In genomic region chr7:75727881-75728592, GRCh38 we compare ENCODE assay signal across 9 cellular contexts. TPM values are rescaled to one million over a fixed set of nuclear protein-coding genes. Genes with fewer than 3 reads are reported as not detected.
DNase-seq lines count a peak whose midpoint lies in the region; ATAC-seq and TF ChIP-seq lines count a peak whose summit lies in the region.
"Had no signal": no experiment of that assay in that cellular context is flagged by ENCODE, and none has a peak within 500 bp of the region (broad histone marks: within the 10 kb centered on the region; RNA-seq: fewer than 3 reads in every experiment).

No MANE protein-coding gene starts in this region.

- H3K4me1 Mint-ChIP-seq in CD4-positive, alpha-beta T cell (ENCODE audit: low read depth) = peaks cover 17% of the 10 kb centered on the region
- H3K4me1 Mint-ChIP-seq in immature natural killer cell = peaks cover 64 to 86% of the 10 kb centered on the region in 2 donors
- H3K4me1 Mint-ChIP-seq in mesothelial cell of epicardium = peaks cover 10% of the 10 kb centered on the region

- H3K4me1 ChIP-seq in tibial artery = peaks cover 0 to 44% (median 29%) of the 10 kb centered on the region in 4 donors

- CTCF ChIA-PET in CD4-positive, alpha-beta T cell (lab: Charles Lee) = no interaction called here

- POLR2A ChIA-PET in CD4-positive, alpha-beta T cell (lab: Charles Lee) = interaction anchor here (1.1 to 1.2 kb wide), 2 partner anchors 9 to 11 kb away, joined by 4 to 6 read pairs; partner anchors contain the start of gene HIP1

- peak overlapping the region; percentile 50 for H3K27ac Mint-ChIP-seq in CD4-positive, alpha-beta T cell
- peak overlapping the region; percentile 84 to 95 (median 92) for H3K27ac Mint-ChIP-seq in immature natural killer cell
- no peak overlapping the region for H3K27ac Mint-ChIP-seq in mesothelial cell of epicardium

- no peaks in the 10 kb centered on the region for H3K9me3 Mint-ChIP-seq in CD4-positive, alpha-beta T cell
- no peaks in the 10 kb centered on the region for H3K9me3 Mint-ChIP-seq in immature natural killer cell
- no peaks in the 10 kb centered on the region for H3K9me3 Mint-ChIP-seq in mesothelial cell of epicardium
- H3K9me3 Mint-ChIP-seq: brain had no signal

- peak in 7 of 10 experiments; percentile 5 to 32 (median 19) for DNase-seq in CD4-positive, alpha-beta T cell
- DNase-seq in LoVo (ENCODE audit: low spot score) (peak; percentile 98), immature natural killer cell (peak; percentile 89 to 92 (median 91)), tibial artery (peak in 1 of 2 donors; percentile 74), mesothelial cell of epicardium (ENCODE audit: low spot score in 2 of 2, unreplicated experiment in 2 of 2) (no peak)
- peak; percentile 54 for DNase-seq in activated CD8-positive, alpha-beta memory T cell treated with anti-CD3 and anti-CD28 coated beads, Interleukin-2, amount 50 U/mL, for 48 hours

- no peaks in the 10 kb centered on the region for H3K9me3 ChIP-seq in CD4-positive, alpha-beta T cell (ENCODE audit: control insufficient read depth, low read length)
- H3K9me3 ChIP-seq in tibial artery = no peaks in the 10 kb centered on the region

- peak; percentile 70 for ATAC-seq in CD4-positive, alpha-beta T cell (ENCODE audit: poor library complexity)
- ATAC-seq in GM19397 (IDR thresholded peaks at IDR 0.05; ENCODE audit: unreplicated experiment) = no peak
- ATAC-seq in HG03571 (IDR thresholded peaks at IDR 0.05; ENCODE audit: unreplicated experiment) = no peak

- no peak overlapping the region for H3K4me3 ChIP-seq in tibial artery

- no peaks in the 10 kb centered on the region for H3K27me3 Mint-ChIP-seq in CD4-positive, alpha-beta T cell
- H3K27me3 Mint-ChIP-seq in immature natural killer cell (ENCODE audit: low read depth in 3 of 3) (peaks cover 9 to 22% (median 9%) of the 10 kb centered on the region in 3 donors), mesothelial cell of epicardium (ENCODE audit: low read depth) (no peaks in the 10 kb centered on the region)
- H3K27me3 Mint-ChIP-seq: brain had no signal

- no peaks in the 10 kb centered on the region for H3K36me3 Mint-ChIP-seq in CD4-positive, alpha-beta T cell (ENCODE audit: low read depth)
- H3K36me3 Mint-ChIP-seq in immature natural killer cell (no peaks in the 10 kb centered on the region), mesothelial cell of epicardium (no peaks in the 10 kb centered on the region)
- H3K36me3 Mint-ChIP-seq: brain had no signal

- H3K27me3 ChIP-seq in CD4-positive, alpha-beta T cell (ENCODE audit: control insufficient read depth, insufficient read depth, low read length) = no peaks in the 10 kb centered on the region
- H3K27me3 ChIP-seq in tibial artery = no peaks in the 10 kb centered on the region

- peak overlapping the region; percentile 58 for H3K4me3 Mint-ChIP-seq in CD4-positive, alpha-beta T cell
- H3K4me3 Mint-ChIP-seq in immature natural killer cell (peak overlapping the region; percentile 73 to 92 (median 81)), mesothelial cell of epicardium (no peak overlapping the region)
- H3K4me3 Mint-ChIP-seq: brain had no signal

- no peak for TF ChIP-seq CTCF in CD4-positive, alpha-beta T cell (IDR thresholded peaks at IDR 0.05)
- TF ChIP-seq CTCF in tibial artery (IDR thresholded peaks at IDR 0.05) (no peak), mesothelial cell of epicardium (IDR thresholded peaks at IDR 0.05; ENCODE audit: unreplicated experiment) (no peak)

- intact Hi-C loops in CD4-positive, alpha-beta T cell (cut with DNase I, micrococcal nuclease) = no loop called here
- intact Hi-C loops in tibial artery (cut with DNase I; ENCODE audit: low total_unique reads) = no loop called here

- no peaks in the 10 kb centered on the region for H3K36me3 ChIP-seq in tibial artery

- peak overlapping the region; percentile 11 for H3K27ac ChIP-seq in CD4-positive, alpha-beta T cell (ENCODE audit: low read depth, low read length)
- H3K27ac ChIP-seq in tibial artery = peak overlapping the region; percentile 57 to 61

RNA-seq across cellular contexts. Expression of gene HIP1, which starts 10.7 kb away (rescaled TPM):
- total RNA-seq in CD4-positive, alpha-beta T cell = 1 to 10 TPM; 1.5 to 1.7 TPM
- polyA plus RNA-seq in immature natural killer cell = 10 to 100 TPM in 1 of 3 donors, 1 to 10 TPM in 2; 3.9 to 13.3 (median 5.9) TPM
- total RNA-seq in mesothelial cell of epicardium = 30.9 to 33.9 TPM (median 31.5 TPM) in 3 replicates

RNA-seq across cellular contexts. Expression of gene CCL26, which starts 44.0 kb away (rescaled TPM):
- not detected for total RNA-seq in CD4-positive, alpha-beta T cell
- not detected for polyA plus RNA-seq in immature natural killer cell
- not detected in 3 replicates for total RNA-seq in mesothelial cell of epicardium

Comparison
In these comparisons a context has a peak if more than half of its experiments do, and no peak if none do; other contexts are left out.
1. DNase-seq: peak in CD4-positive, alpha-beta T cell (7 of 10), LoVo (single experiment), activated CD8-positive, alpha-beta memory T cell treated with anti-CD3 and anti-CD28 coated beads, Interleukin-2, amount 50 U/mL, for 48 hours (single experiment) and immature natural killer cell (3 of 3); none in mesothelial cell of epicardium (0 of 2).
2. RNA of gene HIP1, which starts 10.7 kb away (total RNA-seq): 30.9 to 33.9 TPM in mesothelial cell of epicardium; 1.5 to 1.7 TPM in CD4-positive, alpha-beta T cell; every median in the first group is over 10 times any median in the second.